33 cellular contexts compared by ENCODE assay signal in the genomic region with DNA sequence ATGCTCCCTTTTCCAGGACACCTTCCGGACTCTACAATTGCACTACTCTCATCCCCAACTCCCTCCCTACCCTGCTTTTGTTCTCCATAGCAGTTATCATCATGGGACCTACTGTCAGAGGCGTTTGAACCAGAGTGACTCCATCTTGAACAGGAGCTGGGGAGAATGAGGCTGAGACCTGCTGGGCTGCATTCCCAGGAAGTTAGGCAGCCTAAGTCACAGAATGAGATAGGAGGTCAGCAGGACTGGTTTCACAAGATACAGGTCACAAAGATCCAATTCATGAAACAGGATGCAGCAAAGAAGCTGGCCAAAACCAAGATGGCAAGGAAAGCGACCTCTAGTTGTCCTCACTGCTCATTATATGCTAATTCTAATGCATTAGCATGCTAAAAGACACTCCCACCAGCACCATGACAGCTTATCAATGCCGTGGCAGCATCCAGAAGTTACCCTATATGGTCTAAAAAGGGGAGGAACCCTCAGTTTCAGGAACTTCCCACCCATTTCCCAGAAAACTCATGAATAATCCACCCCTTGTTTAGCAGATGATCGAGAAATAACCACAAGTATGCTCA. TPM values are rescaled to one million over a fixed set of nuclear protein-coding genes. Genes with fewer than 3 reads are reported as not detected.
DNase-seq lines count a peak whose midpoint lies in the region; FAIRE-seq and TF ChIP-seq lines count a peak whose summit lies in the region.
"Had no signal": no experiment of that assay in that cellular context is flagged by ENCODE, and none has a peak within 500 bp of the region (broad histone marks: within the 10 kb centered on the region; RNA-seq: fewer than 3 reads in every experiment).

No MANE protein-coding gene starts in this region.

- no peaks in the 10 kb centered on the region for H3K36me3 ChIP-seq in mammary epithelial cell (ENCODE audit: insufficient read depth, low read length)
- H3K36me3 ChIP-seq in astrocyte (ENCODE audit: insufficient read depth, low read length) = no peaks in the 10 kb centered on the region
- no peaks in the 10 kb centered on the region for H3K36me3 ChIP-seq in vagina
- H3K36me3 ChIP-seq in WERI-Rb-1 = no peaks in the 10 kb centered on the region
- H3K36me3 ChIP-seq: adrenal gland, left lung, neural progenitor cell, suprapubic skin had no signal

- dilution Hi-C loops in mammary epithelial cell (cut with HindIII; ENCODE audit: low sequenced_read_pairs) = no loop called here

- H3K4me3 ChIP-seq in mammary epithelial cell (replicated peaks in 1 of 3; ENCODE audit: insufficient read depth in 1 of 3, low read depth in 2 of 3, low read length in 3 of 3) (no peak overlapping the region), astrocyte (ENCODE audit: insufficient read depth, low read depth, low read length) (no peak overlapping the region), vagina (no peak overlapping the region), WERI-Rb-1 (ENCODE audit: low read depth, low read length) (no peak overlapping the region)
- H3K4me3 ChIP-seq: adrenal gland, left lung, neural progenitor cell, SK-N-MC, suprapubic skin had no signal

- DNase-seq in mammary epithelial cell (peak; percentile 15), MCF 10A (ENCODE audit: unreplicated experiment) (no peak), astrocyte (ENCODE audit: low read depth) (peak; percentile 29), glutamatergic neuron (no peak), vagina (ENCODE audit: extremely low spot score in 2 of 2) (peak; percentile 11 to 43), mesenteric fat pad (ENCODE audit: low spot score) (no peak), WERI-Rb-1 (no peak)
- DNase-seq in effector CD8-positive, alpha-beta T cell (lab: John Stamatoyannopoulos, UW) = no peak
- DNase-seq: activated CD4-positive, alpha-beta memory T cell treated with anti-CD3 and anti-CD28 coated beads for 36 hours; activated CD4-positive, CD25-positive, alpha-beta regulatory T cell treated with anti-CD3 and anti-CD28 coated beads, Interleukin-2, amount 50 U/mL, for 72 hours; activated naive CD4-positive, alpha-beta T cell treated with anti-CD3 and anti-CD28 coated beads for 36 hours; adrenal gland; cerebellar nuclear complex; DMS79; left lung; mesenchymal stem cell; NCI-H1436; NCI-H2107; NCI-H446 treated with DMSO at 0.1 percent for 48 hours; NCI-H82; RPMI8226; stimulated activated CD4-positive, alpha-beta T cell treated with anti-CD3 and anti-CD28 coated beads, Interleukin-1b, Interleukin-23, amount 100 ng/mL, for 48 hours; stimulated activated naive CD4-positive, alpha-beta T cell treated with Interleukin-2 at 50 U/mL for 16 hours had no signal

- WGBS in mammary epithelial cell (ENCODE audit: low coverage, missing lambda C conversion rate) = 53% methylated on average over 5 of the region's 5 CpGs

- H3K4me1 Mint-ChIP-seq in MCF 10A (ENCODE audit: insufficient read depth, unreplicated experiment) (no peaks in the 10 kb centered on the region), astrocyte (ENCODE audit: low read depth, unreplicated experiment) (peaks cover 5% of the 10 kb centered on the region), glutamatergic neuron (ENCODE audit: low read depth, unreplicated experiment) (peaks cover 1% of the 10 kb centered on the region)

- in situ Hi-C loops in mammary epithelial cell (cut with MboI; ENCODE audit: low sequenced_read_pairs in 2 of 2) = no loop called here

- BruUV-seq in mammary epithelial cell (replicated peaks; lab: Mats Ljungman, UMichigan) (no TSS peak), MCF 10A (replicated peaks; lab: Mats Ljungman, UMichigan) (no TSS peak)

- peaks cover 4% of the 10 kb centered on the region for H3K4me1 ChIP-seq in mammary epithelial cell (ENCODE audit: insufficient read depth, low read length)
- H3K4me1 ChIP-seq in astrocyte (ENCODE audit: insufficient read depth, low read length) = no peaks in the 10 kb centered on the region
- H3K4me1 ChIP-seq in vagina = no peaks in the 10 kb centered on the region
- H3K4me1 ChIP-seq: left lung, parathyroid adenoma, suprapubic skin had no signal

- H3K4me2 ChIP-seq in mammary epithelial cell (ENCODE audit: insufficient read depth, low read depth, low read length) (no peak overlapping the region), astrocyte (ENCODE audit: low read length) (no peak overlapping the region)
- H3K4me2 ChIP-seq: neural progenitor cell had no signal

- no peaks in the 10 kb centered on the region for H3K9me3 ChIP-seq in mammary epithelial cell (replicated peaks; ENCODE audit: insufficient read depth, low read length)
- no peaks in the 10 kb centered on the region for H3K9me3 ChIP-seq in astrocyte (ENCODE audit: insufficient read depth, low read depth, low read length)
- no peaks in the 10 kb centered on the region for H3K9me3 ChIP-seq in vagina
- no peaks in the 10 kb centered on the region for H3K9me3 ChIP-seq in WERI-Rb-1 (ENCODE audit: severe bottlenecking)
- H3K9me3 ChIP-seq: adrenal gland, left lung, suprapubic skin had no signal

- H3K36me3 Mint-ChIP-seq in MCF 10A (ENCODE audit: insufficient read depth, unreplicated experiment) = no peaks in the 10 kb centered on the region
- H3K36me3 Mint-ChIP-seq in astrocyte (ENCODE audit: low read depth, unreplicated experiment) = peaks cover 3% of the 10 kb centered on the region
- no peaks in the 10 kb centered on the region for H3K36me3 Mint-ChIP-seq in glutamatergic neuron (ENCODE audit: unreplicated experiment)
- H3K36me3 Mint-ChIP-seq: activated CD4-positive, alpha-beta memory T cell treated with anti-CD3 and anti-CD28 coated beads for 36 hours; neural progenitor cell had no signal

- no peak overlapping the region for H3K9ac ChIP-seq in mammary epithelial cell (ENCODE audit: insufficient read depth, low read length)
- no peak overlapping the region for H3K9ac ChIP-seq in astrocyte (ENCODE audit: low read length)
- H3K9ac ChIP-seq: neural progenitor cell, parathyroid adenoma had no signal

- H3K27me3 Mint-ChIP-seq in MCF 10A (ENCODE audit: insufficient read depth, unreplicated experiment) = no peaks in the 10 kb centered on the region
- peaks cover 16% of the 10 kb centered on the region for H3K27me3 Mint-ChIP-seq in astrocyte (ENCODE audit: low read depth, unreplicated experiment)
- no peaks in the 10 kb centered on the region for H3K27me3 Mint-ChIP-seq in glutamatergic neuron (ENCODE audit: unreplicated experiment)

- peaks cover 2% of the 10 kb centered on the region for H3K9me3 Mint-ChIP-seq in MCF 10A (ENCODE audit: unreplicated experiment)
- peaks cover 12% of the 10 kb centered on the region for H3K9me3 Mint-ChIP-seq in astrocyte (ENCODE audit: unreplicated experiment)
- no peaks in the 10 kb centered on the region for H3K9me3 Mint-ChIP-seq in glutamatergic neuron (ENCODE audit: unreplicated experiment)
- H3K9me3 Mint-ChIP-seq: activated CD4-positive, alpha-beta memory T cell treated with anti-CD3 and anti-CD28 coated beads for 36 hours; activated naive CD4-positive, alpha-beta T cell treated with anti-CD3 and anti-CD28 coated beads for 36 hours; neural progenitor cell had no signal

- CTCF ChIA-PET in mammary epithelial cell (lab: Charles Lee; ENCODE audit: low non-redundant PET) = no interaction called here
- CTCF ChIA-PET in MCF 10A (lab: Yijun Ruan, JAX) = interaction anchor here (0.5 kb wide), 1 partner anchor 285 kb away, joined by 3 read pairs; no protein-coding TSS in a partner anchor

- intact Hi-C loops in mammary epithelial cell (cut with micrococcal nuclease) = no loop called here
- intact Hi-C loops in MCF 10A (cut with micrococcal nuclease) = no loop called here
- intact Hi-C loops in vagina (cut with DNase I) = no loop called here

- H3K27ac ChIP-seq in mammary epithelial cell (ENCODE audit: insufficient read depth, low read depth, low read length) (no peak overlapping the region), astrocyte (ENCODE audit: low read depth, low read length) (no peak overlapping the region), vagina (no peak overlapping the region), WERI-Rb-1 (no peak overlapping the region)
- H3K27ac ChIP-seq: adrenal gland, C4-2B, left lung, neural progenitor cell, parathyroid adenoma, SK-N-MC, suprapubic skin had no signal

- TF ChIP-seq POLR2A in vagina (IDR thresholded peaks at IDR 0.05) = no peak

- FAIRE-seq in astrocyte (lab: Jason Lieb, UNC) = no peak
- FAIRE-seq: endometrium had no signal

- H3K79me2 ChIP-seq in mammary epithelial cell (ENCODE audit: insufficient read depth, low read length) (no peaks in the 10 kb centered on the region), astrocyte (ENCODE audit: insufficient read depth, low read length) (no peaks in the 10 kb centered on the region)
- H3K79me2 ChIP-seq: parathyroid adenoma had no signal

- H2AFZ ChIP-seq in mammary epithelial cell (ENCODE audit: low read depth, low read length) = no peak overlapping the region
- H2AFZ ChIP-seq in astrocyte (ENCODE audit: low read depth, low read length) = no peak overlapping the region
- H2AFZ ChIP-seq: neural progenitor cell, parathyroid adenoma had no signal

- TF ChIP-seq CTCF in mammary epithelial cell (conservative IDR thresholded peaks at IDR 0.05 in 1 of 2, IDR thresholded peaks at IDR 0.05 in 1 of 2; ENCODE audit: extremely low read depth in 1 of 2, insufficient read depth in 1 of 2, low read depth in 1 of 2, low read length in 2 of 2) = no peak
- TF ChIP-seq CTCF in MCF 10A (IDR thresholded peaks at IDR 0.05; ENCODE audit: unreplicated experiment) = no peak
- TF ChIP-seq CTCF in astrocyte (IDR thresholded peaks at IDR 0.05; ENCODE audit: insufficient read depth, low read depth, low read length) = no peak
- no peak for TF ChIP-seq CTCF in glutamatergic neuron (IDR thresholded peaks at IDR 0.05; ENCODE audit: partially characterized antibody, unreplicated experiment)
- TF ChIP-seq CTCF in vagina (IDR thresholded peaks at IDR 0.05) = no peak
- TF ChIP-seq CTCF in WERI-Rb-1 (IDR thresholded peaks at IDR 0.05; ENCODE audit: low read depth, low read length) = no peak

- POLR2A ChIA-PET in MCF 10A (lab: Yijun Ruan, JAX) = interaction anchor here (0.6 kb wide), 1 partner anchor 10 kb away, joined by 3 read pairs; no protein-coding TSS in a partner anchor

- H3K27me3 ChIP-seq in mammary epithelial cell (ENCODE audit: insufficient read depth, low read length) (no peaks in the 10 kb centered on the region), astrocyte (ENCODE audit: insufficient read depth, low read length) (no peaks in the 10 kb centered on the region), vagina (no peaks in the 10 kb centered on the region), WERI-Rb-1 (ENCODE audit: insufficient read depth, low read depth, severe bottlenecking) (no peaks in the 10 kb centered on the region)
- H3K27me3 ChIP-seq: adrenal gland, left lung, neural progenitor cell, suprapubic skin had no signal

- no peak overlapping the region for H3K4me3 Mint-ChIP-seq in MCF 10A (ENCODE audit: unreplicated experiment)
- no peak overlapping the region for H3K4me3 Mint-ChIP-seq in astrocyte (ENCODE audit: unreplicated experiment)
- no peak overlapping the region for H3K4me3 Mint-ChIP-seq in glutamatergic neuron (ENCODE audit: unreplicated experiment)
- H3K4me3 Mint-ChIP-seq: activated CD4-positive, alpha-beta memory T cell treated with anti-CD3 and anti-CD28 coated beads for 36 hours; activated naive CD4-positive, alpha-beta T cell treated with anti-CD3 and anti-CD28 coated beads for 36 hours; brain; neural progenitor cell had no signal

- H3K27ac Mint-ChIP-seq in MCF 10A (ENCODE audit: low read depth, unreplicated experiment) = no peak overlapping the region
- H3K27ac Mint-ChIP-seq in astrocyte (ENCODE audit: unreplicated experiment) = no peak overlapping the region
- peak overlapping the region; percentile 8 for H3K27ac Mint-ChIP-seq in glutamatergic neuron (ENCODE audit: unreplicated experiment)
- H3K27ac Mint-ChIP-seq: activated CD4-positive, alpha-beta memory T cell treated with anti-CD3 and anti-CD28 coated beads for 36 hours; activated naive CD4-positive, alpha-beta T cell treated with anti-CD3 and anti-CD28 coated beads for 36 hours; brain had no signal

- H4K20me1 ChIP-seq in mammary epithelial cell (ENCODE audit: insufficient read depth, low read length) (no peaks in the 10 kb centered on the region), astrocyte (ENCODE audit: insufficient read depth, low read length) (no peaks in the 10 kb centered on the region)

RNA-seq across cellular contexts. Expression of a gene that starts 15.7 kb away (rescaled TPM):
- 1 to 10 TPM; 2.8 to 3.7 TPM for total RNA-seq in mammary epithelial cell
- polyA plus RNA-seq in mammary epithelial cell = 1.8 TPM
- polyA minus RNA-seq in mammary epithelial cell = 10.6 TPM
- total RNA-seq in MCF 10A (2022) = not detected in 2 replicates
- total RNA-seq in astrocyte = 0.50 and 0.66 TPM in 2 replicates
- total RNA-seq in glutamatergic neuron (ENCODE audit: unreplicated experiment) = 5.8 TPM
- 1.2 TPM for total RNA-seq in vagina
- total RNA-seq in mesenteric fat pad = 1.5 TPM
- total RNA-seq: A172; activated naive CD4-positive, alpha-beta T cell treated with anti-CD3 and anti-CD28 coated beads for 36 hours; HT1080; M059J had no signal

RNA-seq across cellular contexts. Expression of a gene that starts 53.6 kb away (rescaled TPM):
- total RNA-seq in mammary epithelial cell (10 to 100 TPM; 14.4 to 18.7 TPM), MCF 10A (2022) (11.0 and 16.2 TPM in 2 replicates), astrocyte (16.0 and 16.7 TPM in 2 replicates), glutamatergic neuron (ENCODE audit: unreplicated experiment) (19.0 TPM), vagina (27.7 TPM), mesenteric fat pad (9.9 TPM)
- 9.1 TPM for polyA plus RNA-seq in mammary epithelial cell
- 15.0 TPM for polyA minus RNA-seq in mammary epithelial cell

Comparison
In these comparisons a context has a peak if more than half of its experiments do, and no peak if none do; other contexts are left out.
1. DNase-seq: peak in mammary epithelial cell (single experiment), astrocyte (single experiment) and vagina (2 of 2); none in MCF 10A (single experiment), glutamatergic neuron (single experiment), mesenteric fat pad (single experiment), effector CD8-positive, alpha-beta T cell (single experiment) and WERI-Rb-1 (single experiment).